In genomic region chr14:77470192-77470870, GRCh38 we compare ENCODE assay signal across 1 cellular context.
TF ChIP-seq lines count a peak whose summit lies in the region.

No MANE protein-coding gene starts in this region.

TF ChIP-seq in HEK293, 187 proteins besides CTCF, POLR2A, EP300 and RAD21 (continued from another document):
- TF ChIP-seq, protein P1, sequence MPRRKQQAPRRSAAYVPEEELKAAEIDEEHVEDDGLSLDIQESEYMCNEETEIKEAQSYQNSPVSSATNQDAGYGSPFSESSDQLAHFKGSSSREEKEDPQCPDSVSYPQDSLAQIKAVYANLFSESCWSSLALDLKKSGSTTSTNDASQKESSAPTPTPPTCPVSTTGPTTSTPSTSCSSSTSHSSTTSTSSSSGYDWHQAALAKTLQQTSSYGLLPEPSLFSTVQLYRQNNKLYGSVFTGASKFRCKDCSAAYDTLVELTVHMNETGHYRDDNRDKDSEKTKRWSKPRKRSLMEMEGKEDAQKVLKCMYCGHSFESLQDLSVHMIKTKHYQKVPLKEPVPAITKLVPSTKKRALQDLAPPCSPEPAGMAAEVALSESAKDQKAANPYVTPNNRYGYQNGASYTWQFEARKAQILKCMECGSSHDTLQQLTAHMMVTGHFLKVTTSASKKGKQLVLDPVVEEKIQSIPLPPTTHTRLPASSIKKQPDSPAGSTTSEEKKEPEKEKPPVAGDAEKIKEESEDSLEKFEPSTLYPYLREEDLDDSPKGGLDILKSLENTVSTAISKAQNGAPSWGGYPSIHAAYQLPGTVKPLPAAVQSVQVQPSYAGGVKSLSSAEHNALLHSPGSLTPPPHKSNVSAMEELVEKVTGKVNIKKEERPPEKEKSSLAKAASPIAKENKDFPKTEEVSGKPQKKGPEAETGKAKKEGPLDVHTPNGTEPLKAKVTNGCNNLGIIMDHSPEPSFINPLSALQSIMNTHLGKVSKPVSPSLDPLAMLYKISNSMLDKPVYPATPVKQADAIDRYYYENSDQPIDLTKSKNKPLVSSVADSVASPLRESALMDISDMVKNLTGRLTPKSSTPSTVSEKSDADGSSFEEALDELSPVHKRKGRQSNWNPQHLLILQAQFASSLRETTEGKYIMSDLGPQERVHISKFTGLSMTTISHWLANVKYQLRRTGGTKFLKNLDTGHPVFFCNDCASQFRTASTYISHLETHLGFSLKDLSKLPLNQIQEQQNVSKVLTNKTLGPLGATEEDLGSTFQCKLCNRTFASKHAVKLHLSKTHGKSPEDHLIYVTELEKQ (tag by site-specific recombination; IDR thresholded peaks at IDR 0.05; ENCODE audit: borderline replicate concordance) = no peak
- TF ChIP-seq ZNF335 (tag by site-specific recombination; conservative IDR thresholded peaks at IDR 0.05) (no peak), EGR2 (tag by site-specific recombination; IDR thresholded peaks at IDR 0.05; ENCODE audit: low read depth) (no peak), ZNF121 (tag by site-specific recombination; IDR thresholded peaks at IDR 0.05) (no peak), ZNF280D (tag by site-specific recombination; IDR thresholded peaks at IDR 0.05) (no peak), ZNF10 (tag by site-specific recombination; IDR thresholded peaks at IDR 0.05) (peak; percentile 42; the same call in 1 of the 2 replicates), ZNF350 (tag by site-specific recombination; IDR thresholded peaks at IDR 0.05) (no peak), ZNF585B (tag by site-specific recombination; IDR thresholded peaks at IDR 0.05) (no peak), MEIS1 (CRISPR knock-in tag; IDR thresholded peaks at IDR 0.05; ENCODE audit: borderline replicate concordance) (no peak), RBAK (tag by site-specific recombination; IDR thresholded peaks at IDR 0.05) (no peak), ZNF830 (tag by site-specific recombination; IDR thresholded peaks at IDR 0.05; ENCODE audit: low read depth) (no peak), OSR2 (tag by site-specific recombination; IDR thresholded peaks at IDR 0.05) (peak; percentile 88), YY2 (tag by site-specific recombination; IDR thresholded peaks at IDR 0.05) (no peak), SETDB1 (IDR thresholded peaks at IDR 0.05; ENCODE audit: insufficient read length, low read length) (no peak)
- TF ChIP-seq, protein P2, sequence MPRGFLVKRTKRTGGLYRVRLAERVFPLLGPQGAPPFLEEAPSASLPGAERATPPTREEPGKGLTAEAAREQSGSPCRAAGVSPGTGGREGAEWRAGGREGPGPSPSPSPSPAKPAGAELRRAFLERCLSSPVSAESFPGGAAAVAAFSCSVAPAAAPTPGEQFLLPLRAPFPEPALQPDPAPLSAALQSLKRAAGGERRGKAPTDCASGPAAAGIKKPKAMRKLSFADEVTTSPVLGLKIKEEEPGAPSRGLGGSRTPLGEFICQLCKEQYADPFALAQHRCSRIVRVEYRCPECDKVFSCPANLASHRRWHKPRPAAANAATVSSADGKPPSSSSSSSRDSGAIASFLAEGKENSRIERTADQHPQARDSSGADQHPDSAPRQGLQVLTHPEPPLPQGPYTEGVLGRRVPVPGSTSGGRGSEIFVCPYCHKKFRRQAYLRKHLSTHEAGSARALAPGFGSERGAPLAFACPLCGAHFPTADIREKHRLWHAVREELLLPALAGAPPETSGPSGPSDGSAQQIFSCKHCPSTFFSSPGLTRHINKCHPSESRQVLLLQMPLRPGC (tag by site-specific recombination; IDR thresholded peaks at IDR 0.05) = no peak; the same call in 1 of the 2 replicates
TF ChIP-seq in HEK293: peak in this region for 26.
